Comparison of ENCODE assay signal across 9 cellular contexts in the genomic region with DNA sequence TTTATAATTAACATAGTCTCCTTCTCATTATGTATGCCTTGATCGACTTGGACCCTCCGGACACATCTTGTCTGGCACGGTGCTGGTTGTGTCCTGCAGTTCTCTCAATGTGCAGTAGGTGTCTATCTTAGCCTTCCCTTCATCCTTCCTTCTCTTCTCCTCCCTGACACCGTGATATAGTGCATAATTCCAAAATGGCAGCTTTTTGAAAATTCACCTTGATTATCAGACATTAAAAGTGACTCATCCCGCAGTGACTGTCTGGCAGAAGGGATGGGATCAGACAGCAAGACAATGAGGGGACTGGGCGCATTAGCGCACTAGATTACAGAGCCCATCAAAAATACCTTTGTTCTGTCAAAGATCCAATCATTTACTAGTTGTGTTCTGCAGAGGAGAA.
DNase-seq lines count a peak whose midpoint lies in the region; ATAC-seq, FAIRE-seq and TF ChIP-seq lines count a peak whose summit lies in the region.
"Had no signal": no experiment of that assay in that cellular context is flagged by ENCODE, and none has a peak within 500 bp of the region (broad histone marks: within the 10 kb centered on the region; RNA-seq: fewer than 3 reads in every experiment).

No MANE protein-coding gene starts in this region.

- no peak overlapping the region for H3K27ac Mint-ChIP-seq in CD4-positive, alpha-beta T cell
- H3K27ac Mint-ChIP-seq: natural killer cell treated with Interleukin-12 subunit alpha and Interleukin-12 subunit beta and Interleukin-15 and Interleukin-18, amount 100 ng/mL, for 72 hours had no signal

- H3K36me3 Mint-ChIP-seq in CD4-positive, alpha-beta T cell (ENCODE audit: low read depth): no peaks in the 10 kb centered on the region
- H3K36me3 Mint-ChIP-seq: natural killer cell treated with Interleukin-12 subunit alpha and Interleukin-12 subunit beta and Interleukin-15 and Interleukin-18, amount 100 ng/mL, for 72 hours had no signal

- H3K27ac ChIP-seq in liver (ENCODE audit: low read depth in 1 of 2, low read length in 2 of 2) (no peak overlapping the region), vagina (no peak overlapping the region)
- H3K27ac ChIP-seq in CD4-positive, alpha-beta T cell (ENCODE audit: low read depth, low read length): no peak overlapping the region

- no peaks in the 10 kb centered on the region for H3K27me3 Mint-ChIP-seq in CD4-positive, alpha-beta T cell

- intact Hi-C loops in CD4-positive, alpha-beta T cell (cut with DNase I, micrococcal nuclease): no loop called here
- intact Hi-C loops in vagina (cut with DNase I): no loop called here

- peaks cover 8% of the 10 kb centered on the region for H3K4me1 Mint-ChIP-seq in CD4-positive, alpha-beta T cell (ENCODE audit: low read depth)

- H3K9me3 ChIP-seq in liver (ENCODE audit: control insufficient read depth in 4 of 4, low read length in 3 of 4): no peaks in the 10 kb centered on the region
- no peaks in the 10 kb centered on the region for H3K9me3 ChIP-seq in CD4-positive, alpha-beta T cell (ENCODE audit: control insufficient read depth, low read length)
- H3K9me3 ChIP-seq in vagina: no peaks in the 10 kb centered on the region

- H3K27me3 ChIP-seq in BJ (ENCODE audit: control insufficient read depth, insufficient read depth, low read length) (no peaks in the 10 kb centered on the region), bronchial epithelial cell (ENCODE audit: control insufficient read depth, insufficient read depth, low read length) (no peaks in the 10 kb centered on the region), liver (ENCODE audit: control insufficient read depth in 4 of 4, insufficient read depth in 4 of 4, low read length in 3 of 4) (no peaks in the 10 kb centered on the region), vagina (no peaks in the 10 kb centered on the region)
- H3K27me3 ChIP-seq in CD4-positive, alpha-beta T cell (ENCODE audit: control insufficient read depth, insufficient read depth, low read length): no peaks in the 10 kb centered on the region

- peak; percentile 74 to 83 for TF ChIP-seq RAD21 in liver (IDR thresholded peaks at IDR 0.05)

- H3K36me3 ChIP-seq in BJ (ENCODE audit: control insufficient read depth, insufficient read depth, low read length) (no peaks in the 10 kb centered on the region), bronchial epithelial cell (ENCODE audit: control insufficient read depth, insufficient read depth, low read length) (no peaks in the 10 kb centered on the region), liver (ENCODE audit: control insufficient read depth in 4 of 4, insufficient read depth in 3 of 4, low read depth in 1 of 4, low read length in 3 of 4) (no peaks in the 10 kb centered on the region), vagina (no peaks in the 10 kb centered on the region)

- no peak for TF ChIP-seq POLR2A in vagina (IDR thresholded peaks at IDR 0.05)

- H3K9me3 Mint-ChIP-seq in CD4-positive, alpha-beta T cell: no peaks in the 10 kb centered on the region
- H3K9me3 Mint-ChIP-seq: natural killer cell treated with Interleukin-12 subunit alpha and Interleukin-12 subunit beta and Interleukin-15 and Interleukin-18, amount 100 ng/mL, for 72 hours had no signal

- WGBS in liver: 44% methylated on average over 7 of the region's 7 CpGs

- no peak overlapping the region for H3K9ac ChIP-seq in liver (ENCODE audit: low read depth in 1 of 2, low read length in 2 of 2)

- CTCF ChIA-PET in BJ (lab: Yijun Ruan, JAX): interaction anchor here (0.5 to 8.1 kb wide), 15 partner anchors 11 to 1637 kb away, joined by 3 to 96 read pairs (median 3); no protein-coding TSS in a partner anchor
- CTCF ChIA-PET in CD4-positive, alpha-beta T cell (lab: Charles Lee): no interaction called here

- no peak overlapping the region for H3K4me3 Mint-ChIP-seq in CD4-positive, alpha-beta T cell
- H3K4me3 Mint-ChIP-seq: natural killer cell treated with Interleukin-12 subunit alpha and Interleukin-12 subunit beta and Interleukin-15 and Interleukin-18, amount 100 ng/mL, for 72 hours had no signal

- no peak overlapping the region for H3K4me3 ChIP-seq in BJ (ENCODE audit: low read depth, low read length)
- H3K4me3 ChIP-seq in bronchial epithelial cell (ENCODE audit: low read depth, low read length): no peak overlapping the region
- no peak overlapping the region for H3K4me3 ChIP-seq in liver (ENCODE audit: low read depth in 1 of 3, low read length in 3 of 3)
- H3K4me3 ChIP-seq in vagina: no peak overlapping the region

- POLR2A ChIA-PET in BJ (lab: Charles Lee): no interaction called here
- POLR2A ChIA-PET in CD4-positive, alpha-beta T cell (lab: Charles Lee): no interaction called here

- FAIRE-seq in bronchial epithelial cell (lab: Jason Lieb, UNC): no peak

- peak; percentile 94 for TF ChIP-seq CTCF in BJ (IDR thresholded peaks at IDR 0.05; ENCODE audit: insufficient read depth, low read depth, low read length)
- peak; percentile 80 for TF ChIP-seq CTCF in bronchial epithelial cell (IDR thresholded peaks at IDR 0.05; ENCODE audit: insufficient read depth, low read length, severe bottlenecking)
- TF ChIP-seq CTCF in liver (IDR thresholded peaks at IDR 0.05; ENCODE audit: low read depth, low read length, missing input control): peak; percentile 59
- no peak for TF ChIP-seq CTCF in CD4-positive, alpha-beta T cell (IDR thresholded peaks at IDR 0.05)
- peak in 1 of 3 experiments; percentile 28 for TF ChIP-seq CTCF in vagina (IDR thresholded peaks at IDR 0.05)

- ATAC-seq in GM19043 (IDR thresholded peaks at IDR 0.05; ENCODE audit: low read depth, unreplicated experiment): peak; percentile 44
- no peak for ATAC-seq in CD4-positive, alpha-beta T cell (ENCODE audit: poor library complexity)

- DNase-seq in BJ (ENCODE audit: low read depth) (peak; percentile 3), NCI-H345 (lab: John Stamatoyannopoulos, UW) (peak; percentile 46), bronchial epithelial cell (ENCODE audit: low read depth) (peak; percentile 50), vagina (ENCODE audit: extremely low spot score in 2 of 2) (no peak)
- DNase-seq in CD4-positive, alpha-beta T cell: no peak
- DNase-seq in activated CD8-positive, alpha-beta memory T cell treated with anti-CD3 and anti-CD28 coated beads for 24 hours: no peak

- H3K4me1 ChIP-seq in liver (ENCODE audit: control insufficient read depth in 4 of 4, insufficient read depth in 4 of 4, low read length in 3 of 4) (no peaks in the 10 kb centered on the region), vagina (no peaks in the 10 kb centered on the region)

TF ChIP-seq in liver, 16 proteins besides CTCF, POLR2A, EP300 and RAD21 (continues in another document):
- TF ChIP-seq HNF4A (conservative IDR thresholded peaks at IDR 0.05) (no peak), JUND (IDR thresholded peaks at IDR 0.05) (no peak), NR2F2 (IDR thresholded peaks at IDR 0.05) (no peak), YY1 (IDR thresholded peaks at IDR 0.05) (no peak), EGR1 (IDR thresholded peaks at IDR 0.05; ENCODE audit: low read depth in 2 of 2) (no peak), SP1 (IDR thresholded peaks at IDR 0.05) (no peak), RXRA (IDR thresholded peaks at IDR 0.05) (no peak), HNF4G (IDR thresholded peaks at IDR 0.05) (no peak), TAF1 (conservative IDR thresholded peaks at IDR 0.05) (no peak), FOXA2 (IDR thresholded peaks at IDR 0.05) (no peak), GABPA (IDR thresholded peaks at IDR 0.05 in 1 of 2, conservative IDR thresholded peaks at IDR 0.05 in 1 of 2) (no peak), FOXA1 (IDR thresholded peaks at IDR 0.05) (no peak)
- TF ChIP-seq, protein P1, sequence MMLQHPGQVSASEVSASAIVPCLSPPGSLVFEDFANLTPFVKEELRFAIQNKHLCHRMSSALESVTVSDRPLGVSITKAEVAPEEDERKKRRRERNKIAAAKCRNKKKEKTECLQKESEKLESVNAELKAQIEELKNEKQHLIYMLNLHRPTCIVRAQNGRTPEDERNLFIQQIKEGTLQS (IDR thresholded peaks at IDR 0.05): no peak
- TF ChIP-seq, protein P2, sequence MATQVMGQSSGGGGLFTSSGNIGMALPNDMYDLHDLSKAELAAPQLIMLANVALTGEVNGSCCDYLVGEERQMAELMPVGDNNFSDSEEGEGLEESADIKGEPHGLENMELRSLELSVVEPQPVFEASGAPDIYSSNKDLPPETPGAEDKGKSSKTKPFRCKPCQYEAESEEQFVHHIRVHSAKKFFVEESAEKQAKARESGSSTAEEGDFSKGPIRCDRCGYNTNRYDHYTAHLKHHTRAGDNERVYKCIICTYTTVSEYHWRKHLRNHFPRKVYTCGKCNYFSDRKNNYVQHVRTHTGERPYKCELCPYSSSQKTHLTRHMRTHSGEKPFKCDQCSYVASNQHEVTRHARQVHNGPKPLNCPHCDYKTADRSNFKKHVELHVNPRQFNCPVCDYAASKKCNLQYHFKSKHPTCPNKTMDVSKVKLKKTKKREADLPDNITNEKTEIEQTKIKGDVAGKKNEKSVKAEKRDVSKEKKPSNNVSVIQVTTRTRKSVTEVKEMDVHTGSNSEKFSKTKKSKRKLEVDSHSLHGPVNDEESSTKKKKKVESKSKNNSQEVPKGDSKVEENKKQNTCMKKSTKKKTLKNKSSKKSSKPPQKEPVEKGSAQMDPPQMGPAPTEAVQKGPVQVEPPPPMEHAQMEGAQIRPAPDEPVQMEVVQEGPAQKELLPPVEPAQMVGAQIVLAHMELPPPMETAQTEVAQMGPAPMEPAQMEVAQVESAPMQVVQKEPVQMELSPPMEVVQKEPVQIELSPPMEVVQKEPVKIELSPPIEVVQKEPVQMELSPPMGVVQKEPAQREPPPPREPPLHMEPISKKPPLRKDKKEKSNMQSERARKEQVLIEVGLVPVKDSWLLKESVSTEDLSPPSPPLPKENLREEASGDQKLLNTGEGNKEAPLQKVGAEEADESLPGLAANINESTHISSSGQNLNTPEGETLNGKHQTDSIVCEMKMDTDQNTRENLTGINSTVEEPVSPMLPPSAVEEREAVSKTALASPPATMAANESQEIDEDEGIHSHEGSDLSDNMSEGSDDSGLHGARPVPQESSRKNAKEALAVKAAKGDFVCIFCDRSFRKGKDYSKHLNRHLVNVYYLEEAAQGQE (IDR thresholded peaks at IDR 0.05): no peak
- TF ChIP-seq, protein P3, sequence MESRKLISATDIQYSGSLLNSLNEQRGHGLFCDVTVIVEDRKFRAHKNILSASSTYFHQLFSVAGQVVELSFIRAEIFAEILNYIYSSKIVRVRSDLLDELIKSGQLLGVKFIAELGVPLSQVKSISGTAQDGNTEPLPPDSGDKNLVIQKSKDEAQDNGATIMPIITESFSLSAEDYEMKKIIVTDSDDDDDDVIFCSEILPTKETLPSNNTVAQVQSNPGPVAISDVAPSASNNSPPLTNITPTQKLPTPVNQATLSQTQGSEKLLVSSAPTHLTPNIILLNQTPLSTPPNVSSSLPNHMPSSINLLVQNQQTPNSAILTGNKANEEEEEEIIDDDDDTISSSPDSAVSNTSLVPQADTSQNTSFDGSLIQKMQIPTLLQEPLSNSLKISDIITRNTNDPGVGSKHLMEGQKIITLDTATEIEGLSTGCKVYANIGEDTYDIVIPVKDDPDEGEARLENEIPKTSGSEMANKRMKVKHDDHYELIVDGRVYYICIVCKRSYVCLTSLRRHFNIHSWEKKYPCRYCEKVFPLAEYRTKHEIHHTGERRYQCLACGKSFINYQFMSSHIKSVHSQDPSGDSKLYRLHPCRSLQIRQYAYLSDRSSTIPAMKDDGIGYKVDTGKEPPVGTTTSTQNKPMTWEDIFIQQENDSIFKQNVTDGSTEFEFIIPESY (IDR thresholded peaks at IDR 0.05): no peak

Comparison
In these comparisons a context has a peak if more than half of its experiments do, and no peak if none do; other contexts are left out.
1. DNase-seq: peak in BJ (single experiment), NCI-H345 (single experiment) and bronchial epithelial cell (single experiment); none in CD4-positive, alpha-beta T cell (0 of 10), vagina (0 of 2) and activated CD8-positive, alpha-beta memory T cell treated with anti-CD3 and anti-CD28 coated beads for 24 hours (single experiment).